Comparison of ENCODE assay signal across 8 cellular contexts in genomic region chr22:25403752-25404471, GRCh38.
DNase-seq lines count a peak whose midpoint lies in the region; TF ChIP-seq lines count a peak whose summit lies in the region.

No MANE protein-coding gene starts in this region.

- CTCF ChIA-PET in RWPE1 (lab: Yijun Ruan, JAX): interaction anchor here (0.6 to 0.7 kb wide), 3 partner anchors 168 to 698 kb away, joined by 3 read pairs; no protein-coding TSS in a partner anchor

- H3K27ac ChIP-seq in RWPE1: peak overlapping the region; percentile 91

- TF ChIP-seq CTCF in AG09319 (IDR thresholded peaks at IDR 0.05; ENCODE audit: low read depth, low read length): no peak
- TF ChIP-seq CTCF in GM20000 (IDR thresholded peaks at IDR 0.05; ENCODE audit: extremely low read depth, missing control alignments): no peak
- no peak for TF ChIP-seq CTCF in RWPE1 (conservative IDR thresholded peaks at IDR 0.05; ENCODE audit: low read depth)
- TF ChIP-seq CTCF in endothelial cell (IDR thresholded peaks at IDR 0.05; ENCODE audit: unreplicated experiment): no peak

- peak overlapping the region; percentile 22 for H3K27ac Mint-ChIP-seq in endothelial cell (ENCODE audit: unreplicated experiment)

- peaks cover 18% of the 10 kb centered on the region for H3K27me3 Mint-ChIP-seq in endothelial cell (ENCODE audit: unreplicated experiment)

- POLR2A ChIA-PET in RWPE1 (lab: Yijun Ruan, JAX; ENCODE audit: low non-redundant PET): no interaction called here

- peaks cover 24% of the 10 kb centered on the region for H3K4me1 Mint-ChIP-seq in endothelial cell (ENCODE audit: unreplicated experiment)

- H3K9me3 Mint-ChIP-seq in endothelial cell (ENCODE audit: unreplicated experiment): no peaks in the 10 kb centered on the region

- H3K4me3 Mint-ChIP-seq in endothelial cell (ENCODE audit: unreplicated experiment): peak overlapping the region; percentile 93

- DNase-seq in AG09319 (ENCODE audit: extremely low read depth, low read depth) (peak; percentile 50), GM20000 (ENCODE audit: low spot score) (peak; percentile 59), RWPE1 (ENCODE audit: low spot score) (peak; percentile 24), endothelial cell (ENCODE audit: low spot score) (no peak), myocyte (ENCODE audit: low read depth) (peak; percentile 83), NCI-H2081 treated with DMSO at 0.1 percent for 48 hours (lab: John Stamatoyannopoulos, UW) (no peak), NCI-H2227 treated with DMSO at 0.1 percent for 48 hours (lab: John Stamatoyannopoulos, UW) (no peak), NCI-H2107 (lab: John Stamatoyannopoulos, UW) (no peak)

- H3K36me3 Mint-ChIP-seq in endothelial cell (ENCODE audit: low read depth, unreplicated experiment): peaks cover 12% of the 10 kb centered on the region

Comparison
In these comparisons a context has a peak if more than half of its experiments do, and no peak if none do; other contexts are left out.
1. DNase-seq: peak in AG09319 (single experiment), GM20000 (single experiment), RWPE1 (single experiment) and myocyte (single experiment); none in endothelial cell (single experiment), NCI-H2081 treated with DMSO at 0.1 percent for 48 hours (single experiment), NCI-H2227 treated with DMSO at 0.1 percent for 48 hours (single experiment) and NCI-H2107 (single experiment).